ENCODE assay signal across 23 cellular contexts in genomic region chr22:24947881-24948280, GRCh38. TPM values are rescaled to one million over a fixed set of nuclear protein-coding genes. Genes with fewer than 3 reads are reported as not detected.
"Had no signal": no experiment of that assay in that cellular context is flagged by ENCODE, and none has a peak within 500 bp of the region (broad histone marks: within the 10 kb centered on the region; RNA-seq: fewer than 3 reads in every experiment).

No MANE protein-coding gene starts in this region.

- H3K27me3 ChIP-seq: colonic mucosa, testis, upper lobe of left lung had no signal

- H3K27ac Mint-ChIP-seq: activated B cell treated with CpG ODN at 0.5 μM for 24 hours; activated CD8-positive, alpha-beta T cell treated with anti-CD3 and anti-CD28 coated beads for 36 hours; activated naive CD8-positive, alpha-beta T cell; natural killer cell had no signal

- H3K36me3 Mint-ChIP-seq: activated naive CD8-positive, alpha-beta T cell; natural killer cell had no signal

- H3K36me3 ChIP-seq: colonic mucosa, esophagus muscularis mucosa, left lung, sigmoid colon, spleen, stomach, upper lobe of left lung had no signal

- H3K27ac ChIP-seq: colonic mucosa, esophagus muscularis mucosa, left lung, sigmoid colon, spleen, stomach, testis, upper lobe of left lung had no signal

- ATAC-seq: activated CD8-positive, alpha-beta T cell treated with anti-CD3 and anti-CD28 coated beads for 36 hours; activated T-cell treated with anti-CD3 and anti-CD28 coated beads, Interleukin-2, amount 50 U/mL, for 4 hours; left lung; mucosa of descending colon; natural killer cell had no signal

- H3K9me3 ChIP-seq: colonic mucosa, esophagus muscularis mucosa, left lung, mucosa of descending colon, sigmoid colon, spleen, stomach, testis, upper lobe of left lung had no signal

- H3K4me1 ChIP-seq: colonic mucosa, testis had no signal

- H3K9me3 Mint-ChIP-seq: activated B cell treated with CpG ODN at 0.5 μM for 24 hours; activated CD8-positive, alpha-beta T cell treated with anti-CD3 and anti-CD28 coated beads for 36 hours; activated T-cell treated with anti-CD3 and anti-CD28 coated beads, Interleukin-2, amount 50 U/mL, for 4 hours; natural killer cell had no signal

- H3K4me3 Mint-ChIP-seq: activated B cell treated with CpG ODN at 0.5 μM for 24 hours; activated CD8-positive, alpha-beta T cell treated with anti-CD3 and anti-CD28 coated beads for 36 hours; activated naive CD8-positive, alpha-beta T cell; activated T-cell treated with anti-CD3 and anti-CD28 coated beads, Interleukin-2, amount 50 U/mL, for 4 hours; natural killer cell had no signal

- DNase-seq: activated B cell treated with CpG ODN at 0.5 μM for 24 hours; activated CD4-positive, alpha-beta T cell treated with anti-CD3 and anti-CD28 coated beads for 48 hours; activated CD8-positive, alpha-beta T cell treated with anti-CD3 and anti-CD28 coated beads for 36 hours; activated gamma-delta T cell treated with Interleukin-2 at 50 U/mL for 16 hours; activated T-cell treated with anti-CD3 and anti-CD28 coated beads, Interleukin-2, amount 50 U/mL, for 4 hours; amniotic stem cell; caudate nucleus; colonic mucosa; kidney; left lung; mammary epithelial cell; mucosa of descending colon; natural killer cell; sigmoid colon; spleen; stimulated activated CD4-positive, alpha-beta T cell treated with anti-CD3 and anti-CD28 coated beads, Interleukin-2, amount 100 ng/mL, for 24 hours; stomach; T-helper 2 cell; testis; upper lobe of left lung had no signal

- H3K4me3 ChIP-seq: colonic mucosa, esophagus muscularis mucosa, left lung, mucosa of descending colon, sigmoid colon, spleen, stomach, testis, upper lobe of left lung had no signal

RNA-seq across cellular contexts. Expression of gene LHFPL7, which starts 1.4 kb away (rescaled TPM):
- total RNA-seq: activated B cell treated with CpG ODN at 0.5 μM for 24 hours; activated CD8-positive, alpha-beta T cell treated with anti-CD3 and anti-CD28 coated beads for 36 hours; activated T-cell treated with anti-CD3 and anti-CD28 coated beads, Interleukin-2, amount 50 U/mL, for 4 hours; colonic mucosa; esophagus muscularis mucosa; kidney; left lung; natural killer cell; osteoblast; sigmoid colon; spleen; stomach; testis; upper lobe of left lung had no signal
- polyA plus RNA-seq: sigmoid colon, spleen had no signal
